ENCODE assay signal across 23 cellular contexts in the genomic region with DNA sequence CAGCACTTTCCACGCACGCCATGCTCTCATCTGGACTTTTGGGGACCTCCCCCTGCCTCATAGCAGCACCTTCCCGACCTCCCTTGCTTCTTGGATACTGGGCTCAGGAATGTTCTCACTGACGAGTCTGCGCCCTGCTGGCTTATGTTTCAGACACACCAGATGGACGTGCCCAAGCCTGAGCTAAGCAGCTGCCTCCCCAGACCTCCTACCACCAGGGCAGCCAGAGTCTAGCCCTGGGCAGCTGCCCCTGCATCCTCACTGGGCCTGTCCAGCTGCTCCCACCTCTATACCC. TPM values are rescaled to one million over a fixed set of nuclear protein-coding genes. Genes with fewer than 3 reads are reported as not detected.
DNase-seq lines count a peak whose midpoint lies in the region; ATAC-seq and TF ChIP-seq lines count a peak whose summit lies in the region.
"Had no signal": no experiment of that assay in that cellular context is flagged by ENCODE, and none has a peak within 500 bp of the region (broad histone marks: within the 10 kb centered on the region; RNA-seq: fewer than 3 reads in every experiment).

No MANE protein-coding gene starts in this region.

- H3K4me1 ChIP-seq in neutrophil (ENCODE audit: control insufficient read depth in 1 of 2, insufficient read depth in 1 of 2, low read depth in 1 of 2, low read length in 1 of 2) = peaks cover 49 to 51% of the 10 kb centered on the region in 2 experiments
- H3K4me1 ChIP-seq: ascending aorta had no signal

- no peaks in the 10 kb centered on the region for H3K27me3 ChIP-seq in neutrophil
- H3K27me3 ChIP-seq: ascending aorta; BLaER1 treated with 17β-estradiol and CSF1 and Interleukin-3, amounts not matched to agents 10 nM and 100 nM; Peyer's patch; spleen had no signal

- H3K36me3 ChIP-seq in neutrophil = peaks cover 26% of the 10 kb centered on the region

- POLR2A ChIA-PET in activated CD8-positive, alpha-beta T cell treated with anti-CD3 and anti-CD28 coated beads, Interleukin-2, amount 10 ng/mL, durations not matched to agents 7 days and 5 days (lab: Charles Lee) = no interaction called here
- POLR2A ChIA-PET in activated CD8-positive, alpha-beta T cell treated with anti-CD3 and anti-CD28 coated beads for 36 hours (lab: Charles Lee) = no interaction called here

- H3K4me3 ChIP-seq in neutrophil (ENCODE audit: low read depth in 1 of 2, low read length in 1 of 2) = no peak overlapping the region
- H3K4me3 ChIP-seq: A549; ascending aorta; BLaER1 treated with 17β-estradiol and CSF1 and Interleukin-3, amounts not matched to agents 10 nM and 100 nM; Peyer's patch; spleen had no signal

- H3K36me3 Mint-ChIP-seq in activated CD8-positive, alpha-beta T cell treated with anti-CD3 and anti-CD28 coated beads, Interleukin-2, amount 10 ng/mL, durations not matched to agents 7 days and 5 days (ENCODE audit: low read depth) = peaks cover 4% of the 10 kb centered on the region
- peaks cover 2% of the 10 kb centered on the region for H3K36me3 Mint-ChIP-seq in activated CD8-positive, alpha-beta T cell treated with anti-CD3 and anti-CD28 coated beads for 36 hours (ENCODE audit: low read depth)

- TF ChIP-seq CTCF in activated CD8-positive, alpha-beta T cell treated with anti-CD3 and anti-CD28 coated beads for 36 hours (IDR thresholded peaks at IDR 0.05) = no peak
- TF ChIP-seq CTCF in neutrophil (IDR thresholded peaks at IDR 0.05) = no peak

- ATAC-seq in activated CD8-positive, alpha-beta T cell treated with anti-CD3 and anti-CD28 coated beads, Interleukin-2, amount 10 ng/mL, durations not matched to agents 7 days and 5 days = no peak
- ATAC-seq in activated CD8-positive, alpha-beta T cell treated with anti-CD3 and anti-CD28 coated beads for 36 hours = no peak
- ATAC-seq: A549; naive thymus-derived CD8-positive, alpha-beta T cell had no signal

- no peak for DNase-seq in activated CD8-positive, alpha-beta T cell treated with anti-CD3 and anti-CD28 coated beads, Interleukin-2, amount 10 ng/mL, durations not matched to agents 7 days and 5 days
- DNase-seq in activated CD8-positive, alpha-beta T cell treated with anti-CD3 and anti-CD28 coated beads for 36 hours = no peak
- DNase-seq in LHCN-M2 (ENCODE audit: low read depth) (peak; percentile 5), cerebellum (ENCODE audit: low spot score) (peak; percentile 59), hypothalamus (lab: John Stamatoyannopoulos, UW) (no peak), NOMO-1 treated with dmso at 0.1 percent for 144 hours (lab: John Stamatoyannopoulos, UW; ENCODE audit: unreplicated experiment) (no peak), HuH-7.5 (ENCODE audit: low spot score) (no peak)
- DNase-seq: activated CD4-positive, alpha-beta T cell treated with anti-CD3 and anti-CD28 coated beads for 1 hour; activated naive CD4-positive, alpha-beta T cell; DMS53; islet precursor cell; naive thymus-derived CD8-positive, alpha-beta T cell; NCI-H2227 treated with DMSO at 0.1 percent for 48 hours; stimulated activated CD4-positive, alpha-beta T cell treated with anti-CD3 and anti-CD28 coated beads, Interleukin-4, amount 100 ng/mL, for 4 hours; T1000 had no signal

- no peaks in the 10 kb centered on the region for H3K27me3 Mint-ChIP-seq in activated CD8-positive, alpha-beta T cell treated with anti-CD3 and anti-CD28 coated beads, Interleukin-2, amount 10 ng/mL, durations not matched to agents 7 days and 5 days (ENCODE audit: low read depth)
- no peaks in the 10 kb centered on the region for H3K27me3 Mint-ChIP-seq in activated CD8-positive, alpha-beta T cell treated with anti-CD3 and anti-CD28 coated beads for 36 hours
- H3K27me3 Mint-ChIP-seq: naive thymus-derived CD8-positive, alpha-beta T cell had no signal

- peak overlapping the region; percentile 72 for H3K27ac Mint-ChIP-seq in activated CD8-positive, alpha-beta T cell treated with anti-CD3 and anti-CD28 coated beads, Interleukin-2, amount 10 ng/mL, durations not matched to agents 7 days and 5 days
- no peak overlapping the region for H3K27ac Mint-ChIP-seq in activated CD8-positive, alpha-beta T cell treated with anti-CD3 and anti-CD28 coated beads for 36 hours

- H3K4me3 Mint-ChIP-seq in activated CD8-positive, alpha-beta T cell treated with anti-CD3 and anti-CD28 coated beads, Interleukin-2, amount 10 ng/mL, durations not matched to agents 7 days and 5 days = no peak overlapping the region
- no peak overlapping the region for H3K4me3 Mint-ChIP-seq in activated CD8-positive, alpha-beta T cell treated with anti-CD3 and anti-CD28 coated beads for 36 hours
- H3K4me3 Mint-ChIP-seq: naive thymus-derived CD8-positive, alpha-beta T cell had no signal

- H3K9me3 ChIP-seq in neutrophil = no peaks in the 10 kb centered on the region
- H3K9me3 ChIP-seq: A549; ascending aorta; BLaER1 treated with 17β-estradiol and CSF1 and Interleukin-3, amounts not matched to agents 10 nM and 100 nM; Peyer's patch; spleen had no signal

- peaks cover 52% of the 10 kb centered on the region for H3K4me1 Mint-ChIP-seq in activated CD8-positive, alpha-beta T cell treated with anti-CD3 and anti-CD28 coated beads, Interleukin-2, amount 10 ng/mL, durations not matched to agents 7 days and 5 days (ENCODE audit: low read depth)
- peaks cover 8% of the 10 kb centered on the region for H3K4me1 Mint-ChIP-seq in activated CD8-positive, alpha-beta T cell treated with anti-CD3 and anti-CD28 coated beads for 36 hours (ENCODE audit: low read depth)

- intact Hi-C loops in activated CD8-positive, alpha-beta T cell treated with anti-CD3 and anti-CD28 coated beads for 36 hours (cut with micrococcal nuclease) = no loop called here

- H3K9me3 Mint-ChIP-seq in activated CD8-positive, alpha-beta T cell treated with anti-CD3 and anti-CD28 coated beads, Interleukin-2, amount 10 ng/mL, durations not matched to agents 7 days and 5 days (ENCODE audit: insufficient read depth) = no peaks in the 10 kb centered on the region
- H3K9me3 Mint-ChIP-seq in activated CD8-positive, alpha-beta T cell treated with anti-CD3 and anti-CD28 coated beads for 36 hours = no peaks in the 10 kb centered on the region
- H3K9me3 Mint-ChIP-seq: naive thymus-derived CD8-positive, alpha-beta T cell had no signal

- CTCF ChIA-PET in activated CD8-positive, alpha-beta T cell treated with anti-CD3 and anti-CD28 coated beads, Interleukin-2, amount 10 ng/mL, durations not matched to agents 7 days and 5 days (lab: Charles Lee) = no interaction called here
- CTCF ChIA-PET in activated CD8-positive, alpha-beta T cell treated with anti-CD3 and anti-CD28 coated beads for 36 hours (lab: Charles Lee) = no interaction called here

- peak overlapping the region; percentile 91 for H3K27ac ChIP-seq in neutrophil
- H3K27ac ChIP-seq: A549, ascending aorta, Peyer's patch had no signal

RNA-seq across cellular contexts. Expression of a gene that starts 13.2 kb away (rescaled TPM):
- total RNA-seq in activated CD8-positive, alpha-beta T cell treated with anti-CD3 and anti-CD28 coated beads, Interleukin-2, amount 10 ng/mL, durations not matched to agents 7 days and 5 days = 10 to 100 TPM; 34.0 to 38.5 TPM
- total RNA-seq in activated CD8-positive, alpha-beta T cell treated with anti-CD3 and anti-CD28 coated beads for 36 hours = 10 to 100 TPM; 11.9 to 16.7 TPM
- total RNA-seq in LHCN-M2 (2014; rRNA removed) (not detected in 2 replicates), cerebellum (0.82 TPM)
- polyA plus RNA-seq in LHCN-M2 (2012) = 0.07 TPM
- total RNA-seq: ascending aorta, lung microvascular endothelial cell, Peyer's patch, urinary bladder had no signal
- polyA plus RNA-seq: A549 had no signal

RNA-seq across cellular contexts. Expression of a gene that starts 45.5 kb away (rescaled TPM):
- under 1 TPM; 0.21 to 0.29 TPM for total RNA-seq in activated CD8-positive, alpha-beta T cell treated with anti-CD3 and anti-CD28 coated beads, Interleukin-2, amount 10 ng/mL, durations not matched to agents 7 days and 5 days
- under 1 TPM in 1 of 2 experiments, not detected in 1; 0.23 TPM for total RNA-seq in activated CD8-positive, alpha-beta T cell treated with anti-CD3 and anti-CD28 coated beads for 36 hours
- not detected in 2 replicates for total RNA-seq in LHCN-M2 (2014; rRNA removed)
- polyA plus RNA-seq in LHCN-M2 (2012) = 0.05 TPM
- 2.5 TPM for total RNA-seq in cerebellum
- total RNA-seq: ascending aorta, lung microvascular endothelial cell had no signal
- polyA plus RNA-seq: naive thymus-derived CD8-positive, alpha-beta T cell had no signal

Comparison
In these comparisons a context has a peak if more than half of its experiments do, and no peak if none do; other contexts are left out.
1. DNase-seq: peak in LHCN-M2 (single experiment) and cerebellum (single experiment); none in activated CD8-positive, alpha-beta T cell treated with anti-CD3 and anti-CD28 coated beads, Interleukin-2, amount 10 ng/mL, durations not matched to agents 7 days and 5 days (single experiment), activated CD8-positive, alpha-beta T cell treated with anti-CD3 and anti-CD28 coated beads for 36 hours (single experiment), hypothalamus (0 of 51), NOMO-1 treated with dmso at 0.1 percent for 144 hours (single experiment) and HuH-7.5 (single experiment).